In genomic region chr6:158762787-158763439, GRCh38 we compare ENCODE assay signal across 10 cellular contexts. TPM values are rescaled to one million over a fixed set of nuclear protein-coding genes. Genes with fewer than 3 reads are reported as not detected.
DNase-seq lines count a peak whose midpoint lies in the region; ATAC-seq, FAIRE-seq and TF ChIP-seq lines count a peak whose summit lies in the region.
"Had no signal": no experiment of that assay in that cellular context is flagged by ENCODE, and none has a peak within 500 bp of the region (broad histone marks: within the 10 kb centered on the region; RNA-seq: fewer than 3 reads in every experiment).

No MANE protein-coding gene starts in this region.

- no peaks in the 10 kb centered on the region for H3K4me1 ChIP-seq in A549

- POLR2A ChIA-PET in A549 (lab: Yijun Ruan, JAX), result interaction anchor here (0.6 kb wide), 1 partner anchor 14 kb away, joined by 3 read pairs; no protein-coding TSS in a partner anchor

- no peak overlapping the region for H3K4me2 ChIP-seq in A549

- peak overlapping the region; percentile 40 for H3K27ac Mint-ChIP-seq in activated naive CD8-positive, alpha-beta T cell treated with anti-CD3 and anti-CD28 coated beads for 36 hours

- no peak for FAIRE-seq in A549 (lab: Jason Lieb, UNC)
- FAIRE-seq: GM12892 had no signal

- WGBS in A549 (ENCODE audit: missing lambda C conversion rate), result 86% methylated on average over 10 of the region's 12 CpGs
- 56 to 62% methylated on average over 12 of the region's 12 CpGs for WGBS in lower leg skin, 2 donors

- H3K4me3 Mint-ChIP-seq in activated naive CD8-positive, alpha-beta T cell treated with anti-CD3 and anti-CD28 coated beads for 36 hours, result no peak overlapping the region

- H3K27me3 Mint-ChIP-seq in activated naive CD8-positive, alpha-beta T cell treated with anti-CD3 and anti-CD28 coated beads for 36 hours, result no peaks in the 10 kb centered on the region

- TF ChIP-seq EP300 in A549 (IDR thresholded peaks at IDR 0.05), result no peak

- H3K9me3 Mint-ChIP-seq in activated naive CD8-positive, alpha-beta T cell treated with anti-CD3 and anti-CD28 coated beads for 36 hours, result no peaks in the 10 kb centered on the region

- CTCF ChIA-PET in A549 (lab: Yijun Ruan, JAX), result interaction anchor here (0.7 to 1.5 kb wide), 3 partner anchors 38 to 209 kb away, joined by 3 to 6 read pairs (median 4); no protein-coding TSS in a partner anchor

- no peaks in the 10 kb centered on the region for H3K9me3 ChIP-seq in A549
- H3K9me3 ChIP-seq: MG63 had no signal

- no peak overlapping the region for H3K4me3 ChIP-seq in A549
- no peak overlapping the region for H3K4me3 ChIP-seq in lower leg skin (ENCODE audit: low read depth, poor library complexity, severe bottlenecking)
- H3K4me3 ChIP-seq: MG63 had no signal

- H3K27ac ChIP-seq in A549 (no peak overlapping the region; a peak in 1 of 6 replicates), layer of hippocampus (ENCODE audit: low read depth, low read length) (peak overlapping the region; percentile 46)

- peaks cover 33% of the 10 kb centered on the region for H3K36me3 Mint-ChIP-seq in activated naive CD8-positive, alpha-beta T cell treated with anti-CD3 and anti-CD28 coated beads for 36 hours

- TF ChIP-seq CTCF in A549 (IDR thresholded peaks at IDR 0.05) (no peak), lower leg skin (IDR thresholded peaks at IDR 0.05) (no peak)

- no peaks in the 10 kb centered on the region for H3K4me1 Mint-ChIP-seq in activated naive CD8-positive, alpha-beta T cell treated with anti-CD3 and anti-CD28 coated beads for 36 hours

- intact Hi-C loops in lower leg skin (cut with DNase I; ENCODE audit: low total_unique reads), result no loop called here

- TF ChIP-seq POLR2A in A549 (IDR thresholded peaks at IDR 0.05; ENCODE audit: low read length) (no peak), lower leg skin (IDR thresholded peaks at IDR 0.05) (no peak)

- no peak for TF ChIP-seq RAD21 in A549 (conservative IDR thresholded peaks at IDR 0.05 in 1 of 2, IDR thresholded peaks at IDR 0.05 in 1 of 2)

- no peaks in the 10 kb centered on the region for H3K27me3 ChIP-seq in layer of hippocampus (ENCODE audit: control insufficient read depth, insufficient read depth, low read length)
- H3K27me3 ChIP-seq: MG63 had no signal

- peak; percentile 3 to 4; a peak in 3 of 6 replicates for ATAC-seq in A549
- ATAC-seq in GM18502 (IDR thresholded peaks at IDR 0.05; ENCODE audit: poor library complexity, unreplicated experiment), result no peak

- no peak for DNase-seq in A549 (ENCODE audit: low read depth in 1 of 2, low spot score in 1 of 2)
- DNase-seq in HUDEP-2 (lab: John Stamatoyannopoulos, UW; ENCODE audit: unreplicated experiment in 76 of 76), result peak in 75 of 76 experiments; percentile 47 to 99 (median 90)
- no peak for DNase-seq in activated naive CD8-positive, alpha-beta T cell treated with anti-CD3 and anti-CD28 coated beads for 36 hours
- DNase-seq in stimulated activated CD4-positive, alpha-beta T cell treated with anti-CD3 and anti-CD28 coated beads, Interleukin-4, amount 100 ng/mL, for 1 hour, result no peak
- DNase-seq in activated effector memory CD4-positive, alpha-beta T cell treated with Interleukin-2 at 50 U/mL for 16 hours, result no peak
- no peak for DNase-seq in lower leg skin (ENCODE audit: low spot score in 2 of 2)
- DNase-seq: MG63 had no signal

TF ChIP-seq in A549, 52 proteins besides CTCF, POLR2A, EP300 and RAD21:
- TF ChIP-seq NR3C1 (IDR thresholded peaks at IDR 0.05) (no peak), JUN (IDR thresholded peaks at IDR 0.05) (0 out of 5 replicates have a peak, but pooled peaks of 1 of the 2 experiments have one; percentile 12), TFCP2L1 (CRISPR knock-in tag; IDR thresholded peaks at IDR 0.05) (no peak), HOXB5 (CRISPR knock-in tag; IDR thresholded peaks at IDR 0.05) (no peak), GATA3 (IDR thresholded peaks at IDR 0.05; ENCODE audit: borderline replicate concordance) (peak; percentile 5; the same call in 1 of the 2 replicates), POLR2AphosphoS2 (conservative IDR thresholded peaks at IDR 0.05; ENCODE audit: low read length) (peak; percentile 62; the same call in 1 of the 2 replicates)
- TF ChIP-seq, protein P1, sequence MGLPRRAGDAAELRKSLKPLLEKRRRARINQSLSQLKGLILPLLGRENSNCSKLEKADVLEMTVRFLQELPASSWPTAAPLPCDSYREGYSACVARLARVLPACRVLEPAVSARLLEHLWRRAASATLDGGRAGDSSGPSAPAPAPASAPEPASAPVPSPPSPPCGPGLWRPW (IDR thresholded peaks at IDR 0.05), result no peak

RNA-seq across cellular contexts. Expression of gene EZR, which starts 56.3 kb away (rescaled TPM):
- polyA plus RNA-seq in A549 (2011; rRNA removed) (207 and 254 TPM in 2 replicates), A549 (2017; fragmentation: RNase III; extraction: RNeasy Plus Mini Kit Qiagen cat#74134 plus additional on column Dnase treatment) (219 to 259 TPM (median 219 TPM) in 3 replicates)
- 181 and 208 TPM in 2 replicates for polyA plus RNA-seq in A549 (2012; cell fraction: cytosol; rRNA removed)
- 283 and 311 TPM in 2 replicates for polyA plus RNA-seq in A549 (2012; cell fraction: nucleus; rRNA removed)
- polyA minus RNA-seq in A549 (2011; rRNA and poly(A)+ RNA removed), result 183 and 197 TPM in 2 replicates
- 100 to 1,000 TPM; 218 to 227 TPM for total RNA-seq in activated naive CD8-positive, alpha-beta T cell treated with anti-CD3 and anti-CD28 coated beads for 36 hours
- total RNA-seq in lower leg skin, result 100 to 1,000 TPM; 200 to 235 (median 212) TPM

Comparison
In these comparisons a context has a peak if more than half of its experiments do, and no peak if none do; other contexts are left out.
1. DNase-seq: peak in HUDEP-2 (75 of 76); none in A549 (0 of 2), activated naive CD8-positive, alpha-beta T cell treated with anti-CD3 and anti-CD28 coated beads for 36 hours (single experiment), stimulated activated CD4-positive, alpha-beta T cell treated with anti-CD3 and anti-CD28 coated beads, Interleukin-4, amount 100 ng/mL, for 1 hour (single experiment), activated effector memory CD4-positive, alpha-beta T cell treated with Interleukin-2 at 50 U/mL for 16 hours (single experiment) and lower leg skin (0 of 2).